Comparison of ENCODE assay signal across 20 cellular contexts in genomic region chr2:73494031-73494430, GRCh38.
DNase-seq lines count a peak whose midpoint lies in the region; ATAC-seq and TF ChIP-seq lines count a peak whose summit lies in the region.
"Had no signal": no experiment of that assay in that cellular context is flagged by ENCODE, and none has a peak within 500 bp of the region (broad histone marks: within the 10 kb centered on the region; RNA-seq: fewer than 3 reads in every experiment).

No MANE protein-coding gene starts in this region.

- ATAC-seq in activated T-helper 17 cell treated with anti-CD3 and anti-CD28 coated beads, Interleukin-2, amount 50 U/mL, for 72 hours (replicated peaks): peak; percentile 73
- ATAC-seq in GM18867 (IDR thresholded peaks at IDR 0.05; ENCODE audit: unreplicated experiment): no peak
- no peak for ATAC-seq in HG03457 (IDR thresholded peaks at IDR 0.05; ENCODE audit: unreplicated experiment)
- ATAC-seq: effector memory CD8-positive, alpha-beta T cell; heart right ventricle had no signal

- H3K4me3 ChIP-seq in HFF-Myc (replicated peaks; ENCODE audit: low read depth, low read length) (no peak overlapping the region), kidney epithelial cell (ENCODE audit: low read depth, low read length) (no peak overlapping the region)
- H3K4me3 ChIP-seq: heart right ventricle, left ventricle myocardium inferior, sigmoid colon had no signal

- no peaks in the 10 kb centered on the region for H3K4me1 Mint-ChIP-seq in activated T-helper 17 cell treated with anti-CD3 and anti-CD28 coated beads, Interleukin-2, amount 50 U/mL, for 72 hours
- H3K4me1 Mint-ChIP-seq: brain, H9, nephron progenitor cell had no signal

- DNase-seq in EH (ENCODE audit: low read depth) (peak; percentile 51), HFF-Myc (ENCODE audit: extremely low read depth, low read depth) (peak; percentile 4), kidney epithelial cell (ENCODE audit: low read depth) (peak; percentile 9), NK-92 (lab: John Stamatoyannopoulos, UW; ENCODE audit: unreplicated experiment) (no peak)
- DNase-seq: activated CD4-positive, alpha-beta T cell treated with anti-CD3 and anti-CD28 coated beads, Interleukin-2, amount 10 ng/mL, durations not matched to agents 7 days and 5 days; activated effector memory CD4-positive, alpha-beta T cell treated with anti-CD3 and anti-CD28 coated beads, Interleukin-2, amount 50 U/mL, for 16 hours; CD8-positive, alpha-beta memory T cell; effector memory CD8-positive, alpha-beta T cell; H9; heart right ventricle; left ventricle myocardium inferior; NCI-H1105 treated with DMSO at 0.1 percent for 48 hours; NCI-H446 treated with DMSO at 0.1 percent for 48 hours; nephron progenitor cell; sigmoid colon had no signal

- H3K27ac Mint-ChIP-seq in activated T-helper 17 cell treated with anti-CD3 and anti-CD28 coated beads, Interleukin-2, amount 50 U/mL, for 72 hours: no peak overlapping the region
- H3K27ac Mint-ChIP-seq: activated CD4-positive, alpha-beta T cell treated with anti-CD3 and anti-CD28 coated beads, Interleukin-2, amount 10 ng/mL, durations not matched to agents 7 days and 5 days; brain; CD8-positive, alpha-beta memory T cell; effector memory CD8-positive, alpha-beta T cell; H9; nephron progenitor cell; T-helper 1 cell treated with Interleukin-12 subunit alpha and Interleukin-12 subunit beta and Interleukin-4 antibody, amounts not matched to agents 30 μg/mL and 1 μg/mL, for 36 hours had no signal

- no peaks in the 10 kb centered on the region for H3K27me3 ChIP-seq in kidney epithelial cell (ENCODE audit: control insufficient read depth, insufficient read depth, low read length)
- H3K27me3 ChIP-seq: heart right ventricle, sigmoid colon had no signal

- H3K9me3 Mint-ChIP-seq in activated T-helper 17 cell treated with anti-CD3 and anti-CD28 coated beads, Interleukin-2, amount 50 U/mL, for 72 hours: no peaks in the 10 kb centered on the region
- H3K9me3 Mint-ChIP-seq: activated CD4-positive, alpha-beta T cell treated with anti-CD3 and anti-CD28 coated beads, Interleukin-2, amount 10 ng/mL, durations not matched to agents 7 days and 5 days; CD8-positive, alpha-beta memory T cell; effector memory CD8-positive, alpha-beta T cell; H9; nephron progenitor cell had no signal

- H3K27me3 Mint-ChIP-seq in activated T-helper 17 cell treated with anti-CD3 and anti-CD28 coated beads, Interleukin-2, amount 50 U/mL, for 72 hours: no peaks in the 10 kb centered on the region
- H3K27me3 Mint-ChIP-seq: activated CD4-positive, alpha-beta T cell treated with anti-CD3 and anti-CD28 coated beads, Interleukin-2, amount 10 ng/mL, durations not matched to agents 7 days and 5 days; brain; CD8-positive, alpha-beta memory T cell; effector memory CD8-positive, alpha-beta T cell had no signal

- H3K4me3 Mint-ChIP-seq in activated T-helper 17 cell treated with anti-CD3 and anti-CD28 coated beads, Interleukin-2, amount 50 U/mL, for 72 hours: no peak overlapping the region
- H3K4me3 Mint-ChIP-seq: activated CD4-positive, alpha-beta T cell treated with anti-CD3 and anti-CD28 coated beads, Interleukin-2, amount 10 ng/mL, durations not matched to agents 7 days and 5 days; brain; CD8-positive, alpha-beta memory T cell; effector memory CD8-positive, alpha-beta T cell; H9; nephron progenitor cell; T-helper 1 cell treated with Interleukin-12 subunit alpha and Interleukin-12 subunit beta and Interleukin-4 antibody, amounts not matched to agents 30 μg/mL and 1 μg/mL, for 36 hours had no signal

- no peak for TF ChIP-seq CTCF in HFF-Myc (IDR thresholded peaks at IDR 0.05; ENCODE audit: low read depth, low read length, missing control alignments)
- no peak for TF ChIP-seq CTCF in kidney epithelial cell (IDR thresholded peaks at IDR 0.05; ENCODE audit: insufficient read depth, low read length, poor library complexity, severe bottlenecking)

- no peaks in the 10 kb centered on the region for H3K36me3 ChIP-seq in kidney epithelial cell (ENCODE audit: control insufficient read depth, insufficient read depth, low read length)

- peaks cover 30% of the 10 kb centered on the region for H3K36me3 Mint-ChIP-seq in activated T-helper 17 cell treated with anti-CD3 and anti-CD28 coated beads, Interleukin-2, amount 50 U/mL, for 72 hours (ENCODE audit: low read depth)
